ENCODE assay signal across 22 cellular contexts in the genomic region with DNA sequence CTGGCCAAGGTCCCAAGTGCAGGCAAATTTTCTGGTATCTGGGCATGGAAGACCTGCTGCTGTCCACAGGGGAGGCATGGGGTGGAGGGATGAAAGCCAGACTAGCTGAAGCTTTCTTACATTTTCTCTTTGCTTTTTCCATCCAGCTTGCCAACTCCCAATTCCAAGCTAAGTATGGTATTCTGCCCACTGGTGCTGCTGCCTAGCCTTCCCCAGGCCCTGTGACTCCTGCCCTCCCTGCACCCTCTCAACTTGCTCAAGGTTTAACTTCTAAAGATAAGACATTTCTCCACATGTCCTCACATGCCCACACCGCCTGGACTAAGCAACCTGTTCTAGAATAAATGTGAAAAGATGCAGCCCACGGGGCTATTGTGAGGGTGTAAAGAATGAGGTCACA.
"Had no signal": no experiment of that assay in that cellular context is flagged by ENCODE, and none has a peak within 500 bp of the region (broad histone marks: within the 10 kb centered on the region; RNA-seq: fewer than 3 reads in every experiment).

No MANE protein-coding gene starts in this region.

- H3K27me3 ChIP-seq: colonic mucosa had no signal

- H3K4me1 Mint-ChIP-seq: activated B cell treated with CpG ODN at 0.5 μM for 24 hours; immature natural killer cell; stimulated activated memory B cell treated with anti-CD40 and anti-IgM and Interleukin-4, amounts not matched to agents 10 μg/mL and 1 μg/mL and 100 μg/mL, for 72 hours had no signal

- H3K27ac Mint-ChIP-seq: activated B cell treated with CpG ODN at 0.5 μM for 24 hours; activated CD4-positive, alpha-beta memory T cell treated with anti-CD3 and anti-CD28 coated beads for 36 hours; activated naive CD8-positive, alpha-beta T cell; activated T-helper 1 cell treated with anti-CD3 and anti-CD28 coated beads, Interleukin-12 subunit alpha, Interleukin-12 subunit beta, Interleukin-2, Interleukin-4 antibody, amounts not matched to agents 30 ng/mL and 10 ng/mL and 1 ng/mL, durations not matched to agents 14 hours and 24 hours and 36 hours; brain; immature natural killer cell; natural killer cell treated with Interleukin-12 subunit alpha and Interleukin-12 subunit beta and Interleukin-15 and Interleukin-18, amount 100 ng/mL, for 72 hours; stimulated activated memory B cell treated with anti-CD40 and anti-IgM and Interleukin-4, amounts not matched to agents 10 μg/mL and 1 μg/mL and 100 μg/mL, for 72 hours had no signal

- H3K9ac ChIP-seq: parathyroid adenoma had no signal

- ATAC-seq: natural killer cell treated with Interleukin-12 subunit alpha and Interleukin-12 subunit beta and Interleukin-15 and Interleukin-18, amount 100 ng/mL, for 72 hours; sciatic nerve; stimulated activated memory B cell treated with anti-CD40 and anti-IgM and Interleukin-4, amounts not matched to agents 10 μg/mL and 1 μg/mL and 100 μg/mL, for 72 hours had no signal

- DNase-seq: activated B cell treated with CpG ODN at 0.5 μM for 24 hours; activated CD4-positive, alpha-beta memory T cell treated with anti-CD3 and anti-CD28 coated beads for 36 hours; activated CD4-positive, alpha-beta T cell treated with anti-CD3 and anti-CD28 coated beads for 4 hours; activated T-cell treated with anti-CD3 and anti-CD28 coated beads for 4 hours; amygdala; central memory CD4-positive, alpha-beta T cell; colonic mucosa; immature natural killer cell; kidney glomerular epithelial cell; mesendoderm; stimulated activated CD4-positive, alpha-beta T cell treated with anti-CD3 and anti-CD28 coated beads, Interleukin-4, amount 100 ng/mL, for 4 hours; substantia nigra; T-helper 1 cell; T-helper 9 cell; trophoblast cell had no signal

- H3K9me3 ChIP-seq: colonic mucosa had no signal

- H3K4me3 Mint-ChIP-seq: activated B cell treated with CpG ODN at 0.5 μM for 24 hours; activated CD4-positive, alpha-beta memory T cell treated with anti-CD3 and anti-CD28 coated beads for 36 hours; activated naive CD8-positive, alpha-beta T cell; activated T-helper 1 cell treated with anti-CD3 and anti-CD28 coated beads, Interleukin-12 subunit alpha, Interleukin-12 subunit beta, Interleukin-2, Interleukin-4 antibody, amounts not matched to agents 30 ng/mL and 10 ng/mL and 1 ng/mL, durations not matched to agents 14 hours and 24 hours and 36 hours; brain; immature natural killer cell; natural killer cell treated with Interleukin-12 subunit alpha and Interleukin-12 subunit beta and Interleukin-15 and Interleukin-18, amount 100 ng/mL, for 72 hours; stimulated activated memory B cell treated with anti-CD40 and anti-IgM and Interleukin-4, amounts not matched to agents 10 μg/mL and 1 μg/mL and 100 μg/mL, for 72 hours had no signal

- H3K36me3 Mint-ChIP-seq: activated CD4-positive, alpha-beta memory T cell treated with anti-CD3 and anti-CD28 coated beads for 36 hours; activated naive CD8-positive, alpha-beta T cell; brain; immature natural killer cell; natural killer cell treated with Interleukin-12 subunit alpha and Interleukin-12 subunit beta and Interleukin-15 and Interleukin-18, amount 100 ng/mL, for 72 hours; stimulated activated memory B cell treated with anti-CD40 and anti-IgM and Interleukin-4, amounts not matched to agents 10 μg/mL and 1 μg/mL and 100 μg/mL, for 72 hours had no signal

- H3K4me1 ChIP-seq: colonic mucosa, parathyroid adenoma had no signal

- H3K9me3 Mint-ChIP-seq: activated B cell treated with CpG ODN at 0.5 μM for 24 hours; activated CD4-positive, alpha-beta memory T cell treated with anti-CD3 and anti-CD28 coated beads for 36 hours; activated T-helper 1 cell treated with anti-CD3 and anti-CD28 coated beads, Interleukin-12 subunit alpha, Interleukin-12 subunit beta, Interleukin-2, Interleukin-4 antibody, amounts not matched to agents 30 ng/mL and 10 ng/mL and 1 ng/mL, durations not matched to agents 14 hours and 24 hours and 36 hours; natural killer cell treated with Interleukin-12 subunit alpha and Interleukin-12 subunit beta and Interleukin-15 and Interleukin-18, amount 100 ng/mL, for 72 hours; stimulated activated memory B cell treated with anti-CD40 and anti-IgM and Interleukin-4, amounts not matched to agents 10 μg/mL and 1 μg/mL and 100 μg/mL, for 72 hours had no signal

- H3K27me3 Mint-ChIP-seq: activated B cell treated with CpG ODN at 0.5 μM for 24 hours; activated CD4-positive, alpha-beta memory T cell treated with anti-CD3 and anti-CD28 coated beads for 36 hours; activated naive CD8-positive, alpha-beta T cell; natural killer cell treated with Interleukin-12 subunit alpha and Interleukin-12 subunit beta and Interleukin-15 and Interleukin-18, amount 100 ng/mL, for 72 hours; stimulated activated memory B cell treated with anti-CD40 and anti-IgM and Interleukin-4, amounts not matched to agents 10 μg/mL and 1 μg/mL and 100 μg/mL, for 72 hours had no signal

- H3K4me3 ChIP-seq: colonic mucosa had no signal

- H3K27ac ChIP-seq: colonic mucosa, parathyroid adenoma had no signal

- H3K36me3 ChIP-seq: colonic mucosa had no signal
